In the genomic region with DNA sequence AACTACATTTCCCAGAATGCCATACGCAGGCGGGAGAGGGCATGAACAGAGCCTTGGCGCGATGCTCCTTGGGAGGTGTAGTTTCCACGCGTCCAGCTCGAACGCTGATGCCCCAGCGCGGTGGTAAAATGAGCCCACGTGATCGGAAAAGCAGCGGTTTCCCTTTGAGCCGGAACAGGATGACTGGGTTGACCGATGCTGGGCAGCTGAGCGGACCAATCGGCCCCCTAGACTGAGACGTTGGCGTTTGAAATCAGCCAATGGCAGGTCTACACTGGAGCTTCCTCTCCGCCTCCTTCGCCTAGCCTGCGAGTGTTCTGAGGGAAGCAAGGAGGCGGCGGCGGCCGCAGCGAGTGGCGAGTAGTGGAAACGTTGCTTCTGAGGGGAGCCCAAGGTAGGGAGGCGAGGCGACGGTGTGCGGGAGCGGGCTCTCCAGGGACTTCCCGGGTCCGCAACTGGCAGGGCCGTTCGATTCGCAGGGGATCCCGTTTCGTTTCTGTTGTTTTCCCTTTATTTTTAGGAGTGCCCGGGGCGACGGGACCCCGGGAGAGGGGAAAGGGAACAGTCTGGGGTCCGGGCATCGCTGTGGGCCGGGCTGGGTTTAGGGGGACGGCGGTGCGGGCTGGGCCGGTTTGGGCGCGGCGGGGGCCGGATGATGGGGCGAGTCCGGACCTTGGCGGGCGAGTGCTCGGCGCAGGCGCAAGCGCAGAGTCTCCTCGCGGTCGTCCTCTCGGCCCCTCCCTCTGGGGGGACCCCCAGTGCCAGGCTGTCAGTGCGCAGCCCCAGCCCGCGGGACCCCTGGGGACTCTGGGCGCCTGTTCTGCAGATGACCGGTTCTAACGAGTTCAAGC, we compare ENCODE assay signal across 1 cellular context.
TF ChIP-seq lines count a peak whose summit lies in the region.

A gene with protein sequence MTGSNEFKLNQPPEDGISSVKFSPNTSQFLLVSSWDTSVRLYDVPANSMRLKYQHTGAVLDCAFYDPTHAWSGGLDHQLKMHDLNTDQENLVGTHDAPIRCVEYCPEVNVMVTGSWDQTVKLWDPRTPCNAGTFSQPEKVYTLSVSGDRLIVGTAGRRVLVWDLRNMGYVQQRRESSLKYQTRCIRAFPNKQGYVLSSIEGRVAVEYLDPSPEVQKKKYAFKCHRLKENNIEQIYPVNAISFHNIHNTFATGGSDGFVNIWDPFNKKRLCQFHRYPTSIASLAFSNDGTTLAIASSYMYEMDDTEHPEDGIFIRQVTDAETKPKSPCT (plus strand): TSS at position 311 of the 851 bp plus-strand sequence. CDS start 516 bp downstream, at position 827.

TF ChIP-seq in K562, 482 proteins besides CTCF, POLR2A, EP300 and RAD21 (continued from another document and continues in another):
- TF ChIP-seq, protein P1, sequence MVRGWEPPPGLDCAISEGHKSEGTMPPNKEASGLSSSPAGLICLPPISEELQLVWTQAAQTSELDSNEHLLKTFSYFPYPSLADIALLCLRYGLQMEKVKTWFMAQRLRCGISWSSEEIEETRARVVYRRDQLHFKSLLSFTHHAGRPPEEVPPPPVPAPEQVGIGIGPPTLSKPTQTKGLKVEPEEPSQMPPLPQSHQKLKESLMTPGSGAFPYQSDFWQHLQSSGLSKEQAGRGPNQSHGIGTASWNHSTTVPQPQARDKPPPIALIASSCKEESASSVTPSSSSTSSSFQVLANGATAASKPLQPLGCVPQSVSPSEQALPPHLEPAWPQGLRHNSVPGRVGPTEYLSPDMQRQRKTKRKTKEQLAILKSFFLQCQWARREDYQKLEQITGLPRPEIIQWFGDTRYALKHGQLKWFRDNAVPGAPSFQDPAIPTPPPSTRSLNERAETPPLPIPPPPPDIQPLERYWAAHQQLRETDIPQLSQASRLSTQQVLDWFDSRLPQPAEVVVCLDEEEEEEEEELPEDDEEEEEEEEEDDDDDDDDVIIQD (CRISPR knock-in tag; IDR thresholded peaks at IDR 0.05): no peak
- TF ChIP-seq PML (IDR thresholded peaks at IDR 0.05; ENCODE audit: low read length): peak; percentile 51; the same call in 1 of the 2 replicates
- TF ChIP-seq MCM5 (IDR thresholded peaks at IDR 0.05; ENCODE audit: low read depth): no peak
- TF ChIP-seq TAF9B (IDR thresholded peaks at IDR 0.05; ENCODE audit: partially characterized antibody): peak; percentile 74
- no peak for TF ChIP-seq LEF1 (IDR thresholded peaks at IDR 0.05)
- TF ChIP-seq ZNF41 (CRISPR knock-in tag; conservative IDR thresholded peaks at IDR 0.05): no peak
- no peak for TF ChIP-seq PHF20 (IDR thresholded peaks at IDR 0.05; ENCODE audit: partially characterized antibody)
- TF ChIP-seq BACH1 (tag; IDR thresholded peaks at IDR 0.05): no peak; the same call in 1 of the 2 replicates
- TF ChIP-seq ZNF274 (IDR thresholded peaks at IDR 0.05; ENCODE audit: borderline replicate concordance, low read depth, low read length): no peak
- peak; percentile 86 for TF ChIP-seq SMAD1 (IDR thresholded peaks at IDR 0.05; ENCODE audit: low read depth, low read length, partially characterized antibody)
- TF ChIP-seq, protein P2, sequence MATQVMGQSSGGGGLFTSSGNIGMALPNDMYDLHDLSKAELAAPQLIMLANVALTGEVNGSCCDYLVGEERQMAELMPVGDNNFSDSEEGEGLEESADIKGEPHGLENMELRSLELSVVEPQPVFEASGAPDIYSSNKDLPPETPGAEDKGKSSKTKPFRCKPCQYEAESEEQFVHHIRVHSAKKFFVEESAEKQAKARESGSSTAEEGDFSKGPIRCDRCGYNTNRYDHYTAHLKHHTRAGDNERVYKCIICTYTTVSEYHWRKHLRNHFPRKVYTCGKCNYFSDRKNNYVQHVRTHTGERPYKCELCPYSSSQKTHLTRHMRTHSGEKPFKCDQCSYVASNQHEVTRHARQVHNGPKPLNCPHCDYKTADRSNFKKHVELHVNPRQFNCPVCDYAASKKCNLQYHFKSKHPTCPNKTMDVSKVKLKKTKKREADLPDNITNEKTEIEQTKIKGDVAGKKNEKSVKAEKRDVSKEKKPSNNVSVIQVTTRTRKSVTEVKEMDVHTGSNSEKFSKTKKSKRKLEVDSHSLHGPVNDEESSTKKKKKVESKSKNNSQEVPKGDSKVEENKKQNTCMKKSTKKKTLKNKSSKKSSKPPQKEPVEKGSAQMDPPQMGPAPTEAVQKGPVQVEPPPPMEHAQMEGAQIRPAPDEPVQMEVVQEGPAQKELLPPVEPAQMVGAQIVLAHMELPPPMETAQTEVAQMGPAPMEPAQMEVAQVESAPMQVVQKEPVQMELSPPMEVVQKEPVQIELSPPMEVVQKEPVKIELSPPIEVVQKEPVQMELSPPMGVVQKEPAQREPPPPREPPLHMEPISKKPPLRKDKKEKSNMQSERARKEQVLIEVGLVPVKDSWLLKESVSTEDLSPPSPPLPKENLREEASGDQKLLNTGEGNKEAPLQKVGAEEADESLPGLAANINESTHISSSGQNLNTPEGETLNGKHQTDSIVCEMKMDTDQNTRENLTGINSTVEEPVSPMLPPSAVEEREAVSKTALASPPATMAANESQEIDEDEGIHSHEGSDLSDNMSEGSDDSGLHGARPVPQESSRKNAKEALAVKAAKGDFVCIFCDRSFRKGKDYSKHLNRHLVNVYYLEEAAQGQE (CRISPR knock-in tag; IDR thresholded peaks at IDR 0.05; ENCODE audit: low read depth): no peak
- TF ChIP-seq HNRNPUL1 (IDR thresholded peaks at IDR 0.05; ENCODE audit: low read length): no peak
- TF ChIP-seq, protein P3, sequence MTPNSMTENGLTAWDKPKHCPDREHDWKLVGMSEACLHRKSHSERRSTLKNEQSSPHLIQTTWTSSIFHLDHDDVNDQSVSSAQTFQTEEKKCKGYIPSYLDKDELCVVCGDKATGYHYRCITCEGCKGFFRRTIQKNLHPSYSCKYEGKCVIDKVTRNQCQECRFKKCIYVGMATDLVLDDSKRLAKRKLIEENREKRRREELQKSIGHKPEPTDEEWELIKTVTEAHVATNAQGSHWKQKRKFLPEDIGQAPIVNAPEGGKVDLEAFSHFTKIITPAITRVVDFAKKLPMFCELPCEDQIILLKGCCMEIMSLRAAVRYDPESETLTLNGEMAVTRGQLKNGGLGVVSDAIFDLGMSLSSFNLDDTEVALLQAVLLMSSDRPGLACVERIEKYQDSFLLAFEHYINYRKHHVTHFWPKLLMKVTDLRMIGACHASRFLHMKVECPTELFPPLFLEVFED (CRISPR knock-in tag; conservative IDR thresholded peaks at IDR 0.05): 0 out of 2 replicates have a peak, but pooled peaks have one; percentile 25
- no peak for TF ChIP-seq RFX5 (IDR thresholded peaks at IDR 0.05; ENCODE audit: low read depth, low read length)
- TF ChIP-seq SREBF1 (IDR thresholded peaks at IDR 0.05; ENCODE audit: borderline replicate concordance, low read depth, low read length): no peak
- TF ChIP-seq, protein P4, sequence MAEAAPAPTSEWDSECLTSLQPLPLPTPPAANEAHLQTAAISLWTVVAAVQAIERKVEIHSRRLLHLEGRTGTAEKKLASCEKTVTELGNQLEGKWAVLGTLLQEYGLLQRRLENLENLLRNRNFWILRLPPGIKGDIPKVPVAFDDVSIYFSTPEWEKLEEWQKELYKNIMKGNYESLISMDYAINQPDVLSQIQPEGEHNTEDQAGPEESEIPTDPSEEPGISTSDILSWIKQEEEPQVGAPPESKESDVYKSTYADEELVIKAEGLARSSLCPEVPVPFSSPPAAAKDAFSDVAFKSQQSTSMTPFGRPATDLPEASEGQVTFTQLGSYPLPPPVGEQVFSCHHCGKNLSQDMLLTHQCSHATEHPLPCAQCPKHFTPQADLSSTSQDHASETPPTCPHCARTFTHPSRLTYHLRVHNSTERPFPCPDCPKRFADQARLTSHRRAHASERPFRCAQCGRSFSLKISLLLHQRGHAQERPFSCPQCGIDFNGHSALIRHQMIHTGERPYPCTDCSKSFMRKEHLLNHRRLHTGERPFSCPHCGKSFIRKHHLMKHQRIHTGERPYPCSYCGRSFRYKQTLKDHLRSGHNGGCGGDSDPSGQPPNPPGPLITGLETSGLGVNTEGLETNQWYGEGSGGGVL (CRISPR knock-in tag; IDR thresholded peaks at IDR 0.05): no peak
- TF ChIP-seq TAF15 (IDR thresholded peaks at IDR 0.05; ENCODE audit: low read depth, low read length): no peak
- TF ChIP-seq SLC30A9 (CRISPR knock-in tag; IDR thresholded peaks at IDR 0.05): no peak
- peak; percentile 99 for TF ChIP-seq RBFOX2 (IDR thresholded peaks at IDR 0.05; ENCODE audit: low read depth, low read length)
- TF ChIP-seq ZNF134 (CRISPR knock-in tag; conservative IDR thresholded peaks at IDR 0.05): no peak
- TF ChIP-seq MCM2 (IDR thresholded peaks at IDR 0.05; ENCODE audit: low read depth): no peak
- TF ChIP-seq, protein P5, sequence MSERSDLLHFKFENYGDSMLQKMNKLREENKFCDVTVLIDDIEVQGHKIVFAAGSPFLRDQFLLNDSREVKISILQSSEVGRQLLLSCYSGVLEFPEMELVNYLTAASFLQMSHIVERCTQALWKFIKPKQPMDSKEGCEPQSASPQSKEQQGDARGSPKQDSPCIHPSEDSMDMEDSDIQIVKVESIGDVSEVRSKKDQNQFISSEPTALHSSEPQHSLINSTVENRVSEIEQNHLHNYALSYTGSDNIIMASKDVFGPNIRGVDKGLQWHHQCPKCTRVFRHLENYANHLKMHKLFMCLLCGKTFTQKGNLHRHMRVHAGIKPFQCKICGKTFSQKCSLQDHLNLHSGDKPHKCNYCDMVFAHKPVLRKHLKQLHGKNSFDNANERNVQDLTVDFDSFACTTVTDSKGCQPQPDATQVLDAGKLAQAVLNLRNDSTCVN (CRISPR knock-in tag; IDR thresholded peaks at IDR 0.05): no peak
- TF ChIP-seq CCAR2 (IDR thresholded peaks at IDR 0.05; ENCODE audit: low read depth, low read length): no peak
- TF ChIP-seq TAF7 (tag; IDR thresholded peaks at IDR 0.05): peak; percentile 55; the same call in 1 of the 2 replicates
- no peak for TF ChIP-seq SNRNP70 (optimal IDR thresholded peaks at IDR 0.05; ENCODE audit: low read depth, low read length)
- TF ChIP-seq SMARCC2 (IDR thresholded peaks at IDR 0.05; ENCODE audit: low read depth): no peak
- no peak for TF ChIP-seq ZNF764 (CRISPR knock-in tag; IDR thresholded peaks at IDR 0.05; ENCODE audit: low read depth)
- no peak for TF ChIP-seq ZNF133 (CRISPR knock-in tag; IDR thresholded peaks at IDR 0.05)
- peak; percentile 93 for TF ChIP-seq ZNF766 (CRISPR knock-in tag; conservative IDR thresholded peaks at IDR 0.05)
- TF ChIP-seq ZNF589 (CRISPR knock-in tag; IDR thresholded peaks at IDR 0.05; ENCODE audit: low read depth): peak; percentile 76; the same call in 1 of the 2 replicates
- TF ChIP-seq, protein P6, sequence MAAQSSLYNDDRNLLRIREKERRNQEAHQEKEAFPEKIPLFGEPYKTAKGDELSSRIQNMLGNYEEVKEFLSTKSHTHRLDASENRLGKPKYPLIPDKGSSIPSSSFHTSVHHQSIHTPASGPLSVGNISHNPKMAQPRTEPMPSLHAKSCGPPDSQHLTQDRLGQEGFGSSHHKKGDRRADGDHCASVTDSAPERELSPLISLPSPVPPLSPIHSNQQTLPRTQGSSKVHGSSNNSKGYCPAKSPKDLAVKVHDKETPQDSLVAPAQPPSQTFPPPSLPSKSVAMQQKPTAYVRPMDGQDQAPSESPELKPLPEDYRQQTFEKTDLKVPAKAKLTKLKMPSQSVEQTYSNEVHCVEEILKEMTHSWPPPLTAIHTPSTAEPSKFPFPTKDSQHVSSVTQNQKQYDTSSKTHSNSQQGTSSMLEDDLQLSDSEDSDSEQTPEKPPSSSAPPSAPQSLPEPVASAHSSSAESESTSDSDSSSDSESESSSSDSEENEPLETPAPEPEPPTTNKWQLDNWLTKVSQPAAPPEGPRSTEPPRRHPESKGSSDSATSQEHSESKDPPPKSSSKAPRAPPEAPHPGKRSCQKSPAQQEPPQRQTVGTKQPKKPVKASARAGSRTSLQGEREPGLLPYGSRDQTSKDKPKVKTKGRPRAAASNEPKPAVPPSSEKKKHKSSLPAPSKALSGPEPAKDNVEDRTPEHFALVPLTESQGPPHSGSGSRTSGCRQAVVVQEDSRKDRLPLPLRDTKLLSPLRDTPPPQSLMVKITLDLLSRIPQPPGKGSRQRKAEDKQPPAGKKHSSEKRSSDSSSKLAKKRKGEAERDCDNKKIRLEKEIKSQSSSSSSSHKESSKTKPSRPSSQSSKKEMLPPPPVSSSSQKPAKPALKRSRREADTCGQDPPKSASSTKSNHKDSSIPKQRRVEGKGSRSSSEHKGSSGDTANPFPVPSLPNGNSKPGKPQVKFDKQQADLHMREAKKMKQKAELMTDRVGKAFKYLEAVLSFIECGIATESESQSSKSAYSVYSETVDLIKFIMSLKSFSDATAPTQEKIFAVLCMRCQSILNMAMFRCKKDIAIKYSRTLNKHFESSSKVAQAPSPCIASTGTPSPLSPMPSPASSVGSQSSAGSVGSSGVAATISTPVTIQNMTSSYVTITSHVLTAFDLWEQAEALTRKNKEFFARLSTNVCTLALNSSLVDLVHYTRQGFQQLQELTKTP (IDR thresholded peaks at IDR 0.05; ENCODE audit: low read depth in 1 of 2, partially characterized antibody in 2 of 2): peak in 1 of 2 experiments; percentile 98
- no peak for TF ChIP-seq RFX1 (IDR thresholded peaks at IDR 0.05)
- TF ChIP-seq ASH1L (IDR thresholded peaks at IDR 0.05; ENCODE audit: borderline replicate concordance, low read depth, partially characterized antibody): peak; percentile 86
- TF ChIP-seq HNRNPL (IDR thresholded peaks at IDR 0.05; ENCODE audit: low read depth, low read length): no peak
- TF ChIP-seq, protein P7, sequence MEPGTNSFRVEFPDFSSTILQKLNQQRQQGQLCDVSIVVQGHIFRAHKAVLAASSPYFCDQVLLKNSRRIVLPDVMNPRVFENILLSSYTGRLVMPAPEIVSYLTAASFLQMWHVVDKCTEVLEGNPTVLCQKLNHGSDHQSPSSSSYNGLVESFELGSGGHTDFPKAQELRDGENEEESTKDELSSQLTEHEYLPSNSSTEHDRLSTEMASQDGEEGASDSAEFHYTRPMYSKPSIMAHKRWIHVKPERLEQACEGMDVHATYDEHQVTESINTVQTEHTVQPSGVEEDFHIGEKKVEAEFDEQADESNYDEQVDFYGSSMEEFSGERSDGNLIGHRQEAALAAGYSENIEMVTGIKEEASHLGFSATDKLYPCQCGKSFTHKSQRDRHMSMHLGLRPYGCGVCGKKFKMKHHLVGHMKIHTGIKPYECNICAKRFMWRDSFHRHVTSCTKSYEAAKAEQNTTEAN (CRISPR knock-in tag; IDR thresholded peaks at IDR 0.05): no peak
- TF ChIP-seq, protein P8, sequence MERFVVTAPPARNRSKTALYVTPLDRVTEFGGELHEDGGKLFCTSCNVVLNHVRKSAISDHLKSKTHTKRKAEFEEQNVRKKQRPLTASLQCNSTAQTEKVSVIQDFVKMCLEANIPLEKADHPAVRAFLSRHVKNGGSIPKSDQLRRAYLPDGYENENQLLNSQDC (CRISPR knock-in tag; IDR thresholded peaks at IDR 0.05): no peak
- TF ChIP-seq, protein P9, sequence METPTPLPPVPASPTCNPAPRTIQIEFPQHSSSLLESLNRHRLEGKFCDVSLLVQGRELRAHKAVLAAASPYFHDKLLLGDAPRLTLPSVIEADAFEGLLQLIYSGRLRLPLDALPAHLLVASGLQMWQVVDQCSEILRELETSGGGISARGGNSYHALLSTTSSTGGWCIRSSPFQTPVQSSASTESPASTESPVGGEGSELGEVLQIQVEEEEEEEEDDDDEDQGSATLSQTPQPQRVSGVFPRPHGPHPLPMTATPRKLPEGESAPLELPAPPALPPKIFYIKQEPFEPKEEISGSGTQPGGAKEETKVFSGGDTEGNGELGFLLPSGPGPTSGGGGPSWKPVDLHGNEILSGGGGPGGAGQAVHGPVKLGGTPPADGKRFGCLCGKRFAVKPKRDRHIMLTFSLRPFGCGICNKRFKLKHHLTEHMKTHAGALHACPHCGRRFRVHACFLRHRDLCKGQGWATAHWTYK (CRISPR knock-in tag; IDR thresholded peaks at IDR 0.05): no peak
